Comparison of ENCODE assay signal across 15 cellular contexts in genomic region chr7:128363261-128363721, GRCh38. TPM values are rescaled to one million over a fixed set of nuclear protein-coding genes. Genes with fewer than 3 reads are reported as not detected.
DNase-seq lines count a peak whose midpoint lies in the region; ATAC-seq, FAIRE-seq and TF ChIP-seq lines count a peak whose summit lies in the region.
"Had no signal": no experiment of that assay in that cellular context is flagged by ENCODE, and none has a peak within 500 bp of the region (broad histone marks: within the 10 kb centered on the region; RNA-seq: fewer than 3 reads in every experiment).

No MANE protein-coding gene starts in this region.

- no peak overlapping the region for H3K27ac ChIP-seq in K562 (ENCODE audit: extremely low read depth, low read depth, low read length)
- H3K27ac ChIP-seq: 22Rv1; BLaER1 treated with 17β-estradiol and CSF1 and Interleukin-3, amounts not matched to agents 10 nM and 100 nM had no signal

- TF ChIP-seq EP300 in K562 (IDR thresholded peaks at IDR 0.05; ENCODE audit: low read length): no peak

- POLR2A ChIA-PET in K562 (lab: Yijun Ruan, JAX): interaction anchor here (0.5 to 2.2 kb wide), 3 partner anchors 8 to 810 kb away, joined by 3 to 6 read pairs (median 3); partner anchors contain the start of gene RBM28

- peaks cover 20% of the 10 kb centered on the region for H3K4me1 Mint-ChIP-seq in activated naive CD8-positive, alpha-beta T cell (ENCODE audit: low read depth)
- H3K4me1 Mint-ChIP-seq in activated naive CD8-positive, alpha-beta T cell treated with anti-CD3 and anti-CD28 coated beads for 36 hours: peaks cover 19% of the 10 kb centered on the region
- peaks cover 17 to 21% of the 10 kb centered on the region in 2 donors for H3K4me1 Mint-ChIP-seq in natural killer cell treated with Interleukin-12 subunit alpha and Interleukin-12 subunit beta and Interleukin-15 and Interleukin-18, amount 100 ng/mL, for 72 hours (ENCODE audit: low read depth in 2 of 2)

- H3K27me3 ChIP-seq in K562 (ENCODE audit: control insufficient read depth in 2 of 2, insufficient read depth in 2 of 2, low read length in 2 of 2): peaks cover 59 to 61% of the 10 kb centered on the region in 2 experiments

- TF ChIP-seq CTCF in K562 (IDR thresholded peaks at IDR 0.05 in 2 of 3, conservative IDR thresholded peaks at IDR 0.05 in 1 of 3; ENCODE audit: insufficient read depth in 2 of 3, low read depth in 1 of 3, low read length in 3 of 3): no peak

- no peak for FAIRE-seq in K562 (lab: Jason Lieb, UNC)

- no peak overlapping the region for H3K4me2 ChIP-seq in K562 (ENCODE audit: insufficient read depth, low read length)
- H3K4me2 ChIP-seq: BLaER1 treated with 17β-estradiol and CSF1 and Interleukin-3, amounts not matched to agents 10 nM and 100 nM had no signal

- CTCF ChIA-PET in K562 (lab: Yijun Ruan, JAX; ENCODE audit: low intra/inter-chr PET ratio): no interaction called here

- TF ChIP-seq POLR2A in K562 (conservative IDR thresholded peaks at IDR 0.05): no peak

- no peak for TF ChIP-seq RAD21 in K562 (CRISPR knock-in tag; conservative IDR thresholded peaks at IDR 0.05 in 1 of 2, IDR thresholded peaks at IDR 0.05 in 1 of 2)

- H3K4me1 ChIP-seq in K562 (replicated peaks in 1 of 2; ENCODE audit: control insufficient read depth in 2 of 2, insufficient read depth in 2 of 2, low read length in 2 of 2): peaks cover 6 to 21% of the 10 kb centered on the region in 2 experiments; a peak in 3 of 5 replicates

- H2AFZ ChIP-seq in K562 (ENCODE audit: low read depth, low read length): no peak overlapping the region

- no peaks in the 10 kb centered on the region for H3K9me1 ChIP-seq in K562 (ENCODE audit: control insufficient read depth, insufficient read depth, low read length)

- no peaks in the 10 kb centered on the region for H3K36me3 Mint-ChIP-seq in activated naive CD8-positive, alpha-beta T cell
- H3K36me3 Mint-ChIP-seq in activated naive CD8-positive, alpha-beta T cell treated with anti-CD3 and anti-CD28 coated beads for 36 hours: no peaks in the 10 kb centered on the region
- H3K36me3 Mint-ChIP-seq in natural killer cell treated with Interleukin-12 subunit alpha and Interleukin-12 subunit beta and Interleukin-15 and Interleukin-18, amount 100 ng/mL, for 72 hours: no peaks in the 10 kb centered on the region
- H3K36me3 Mint-ChIP-seq: CD4-positive, CD25-positive, alpha-beta regulatory T cell had no signal

- no peak for DNase-seq in activated naive CD8-positive, alpha-beta T cell treated with anti-CD3 and anti-CD28 coated beads for 36 hours
- DNase-seq in K562 (ENCODE audit: extremely low read depth in 1 of 4, low spot score in 3 of 4) (no peak), left ventricle myocardium superior (no peak), NCI-H2171 treated with DMSO at 0.1 percent for 48 hours (lab: John Stamatoyannopoulos, UW) (no peak), HT-29 (ENCODE audit: low spot score) (no peak)
- no peak for DNase-seq in natural killer cell treated with Interleukin-12 subunit alpha and Interleukin-12 subunit beta and Interleukin-15 and Interleukin-18, amount 100 ng/mL, for 72 hours (ENCODE audit: low spot score)
- DNase-seq: Calu3; CD4-positive, CD25-positive, alpha-beta regulatory T cell; DMS 273 treated with DMSO at 0.1 percent for 48 hours had no signal

- ATAC-seq in K562 (no peak), left ventricle myocardium superior (no peak), HG03520 (IDR thresholded peaks at IDR 0.05; ENCODE audit: unreplicated experiment) (no peak)
- no peak for ATAC-seq in natural killer cell treated with Interleukin-12 subunit alpha and Interleukin-12 subunit beta and Interleukin-15 and Interleukin-18, amount 100 ng/mL, for 72 hours

- no peak overlapping the region for H3K4me3 ChIP-seq in K562
- H3K4me3 ChIP-seq: BLaER1 treated with 17β-estradiol and CSF1 and Interleukin-3, amounts not matched to agents 10 nM and 100 nM had no signal

- H3K27ac Mint-ChIP-seq in activated naive CD8-positive, alpha-beta T cell: no peak overlapping the region
- H3K27ac Mint-ChIP-seq in activated naive CD8-positive, alpha-beta T cell treated with anti-CD3 and anti-CD28 coated beads for 36 hours: no peak overlapping the region
- no peak overlapping the region for H3K27ac Mint-ChIP-seq in natural killer cell treated with Interleukin-12 subunit alpha and Interleukin-12 subunit beta and Interleukin-15 and Interleukin-18, amount 100 ng/mL, for 72 hours
- H3K27ac Mint-ChIP-seq: CD4-positive, CD25-positive, alpha-beta regulatory T cell; HFFc6 had no signal

- BruUV-seq in K562 (replicated peaks; lab: Mats Ljungman, UMichigan): no TSS peak

- intact Hi-C loops in K562 (cut with micrococcal nuclease) (no loop called here), left ventricle myocardium superior (cut with micrococcal nuclease) (no loop called here)

- no peaks in the 10 kb centered on the region for H3K79me2 ChIP-seq in K562 (ENCODE audit: control insufficient read depth, insufficient read depth, low read length)

- H3K36me3 ChIP-seq in K562 (ENCODE audit: control insufficient read depth, insufficient read depth, low read length): no peaks in the 10 kb centered on the region
- H3K36me3 ChIP-seq: BLaER1 treated with 17β-estradiol and CSF1 and Interleukin-3, amounts not matched to agents 10 nM and 100 nM had no signal

- H3K9me3 Mint-ChIP-seq in activated naive CD8-positive, alpha-beta T cell (ENCODE audit: low read depth): no peaks in the 10 kb centered on the region
- H3K9me3 Mint-ChIP-seq in activated naive CD8-positive, alpha-beta T cell treated with anti-CD3 and anti-CD28 coated beads for 36 hours: no peaks in the 10 kb centered on the region
- H3K9me3 Mint-ChIP-seq in natural killer cell treated with Interleukin-12 subunit alpha and Interleukin-12 subunit beta and Interleukin-15 and Interleukin-18, amount 100 ng/mL, for 72 hours: no peaks in the 10 kb centered on the region
- H3K9me3 Mint-ChIP-seq: HFFc6 had no signal

- H3K4me3 Mint-ChIP-seq in activated naive CD8-positive, alpha-beta T cell: peak overlapping the region; percentile 15
- no peak overlapping the region for H3K4me3 Mint-ChIP-seq in activated naive CD8-positive, alpha-beta T cell treated with anti-CD3 and anti-CD28 coated beads for 36 hours
- peak overlapping the region; percentile 74 for H3K4me3 Mint-ChIP-seq in natural killer cell treated with Interleukin-12 subunit alpha and Interleukin-12 subunit beta and Interleukin-15 and Interleukin-18, amount 100 ng/mL, for 72 hours
- H3K4me3 Mint-ChIP-seq: HFFc6 had no signal

- no peaks in the 10 kb centered on the region; the same call in 1 of the 2 replicates for H4K20me1 ChIP-seq in K562 (replicated peaks; ENCODE audit: control insufficient read depth, insufficient read depth, low read length)
- H4K20me1 ChIP-seq: BLaER1 treated with 17β-estradiol and CSF1 and Interleukin-3, amounts not matched to agents 10 nM and 100 nM had no signal

- 11% methylated on average over 6 of the region's 6 CpGs for WGBS in K562 (ENCODE audit: insufficient coverage, low coverage, missing lambda C conversion rate)

- H3K27me3 Mint-ChIP-seq in activated naive CD8-positive, alpha-beta T cell: peaks cover 25% of the 10 kb centered on the region
- peaks cover 64% of the 10 kb centered on the region for H3K27me3 Mint-ChIP-seq in activated naive CD8-positive, alpha-beta T cell treated with anti-CD3 and anti-CD28 coated beads for 36 hours
- H3K27me3 Mint-ChIP-seq in natural killer cell treated with Interleukin-12 subunit alpha and Interleukin-12 subunit beta and Interleukin-15 and Interleukin-18, amount 100 ng/mL, for 72 hours: peaks cover 50 to 57% of the 10 kb centered on the region in 2 donors

- H3K9me3 ChIP-seq in K562 (replicated peaks; ENCODE audit: control insufficient read depth, insufficient read depth, low read depth, low read length): no peaks in the 10 kb centered on the region
- H3K9me3 ChIP-seq: BLaER1 treated with 17β-estradiol and CSF1 and Interleukin-3, amounts not matched to agents 10 nM and 100 nM had no signal

- in situ Hi-C loops in K562 (cut with MboI): no loop called here

- H3K9ac ChIP-seq in K562 (ENCODE audit: insufficient read depth in 1 of 2, low read depth in 2 of 2, low read length in 2 of 2): no peak overlapping the region
- H3K9ac ChIP-seq: BLaER1 treated with 17β-estradiol and CSF1 and Interleukin-3, amounts not matched to agents 10 nM and 100 nM had no signal

RNA-seq across cellular contexts. Expression of gene PRRT4, which starts 1.8 kb away (rescaled TPM):
- under 1 TPM; 0.18 to 0.27 TPM for total RNA-seq in activated naive CD8-positive, alpha-beta T cell treated with anti-CD3 and anti-CD28 coated beads for 36 hours
- total RNA-seq in K562 (2011; cell fraction: chromatin; rRNA removed; ENCODE audit: low replicate concordance): 0.16 TPM in 1 of 2 replicates, not detected in the other
- not detected in 2 replicates for total RNA-seq in K562 (2011; cell fraction: nucleolus; rRNA removed)
- not detected in 2 replicates for total RNA-seq in K562 (2011; cell fraction: nucleoplasm; rRNA removed)
- total RNA-seq in K562 (2014; rRNA removed) (0.04 TPM in 1 of 2 replicates, not detected in the other), K562 (2014; rRNA removed; fragmentation: Illumina TruSeq; extraction: Trizol) (not detected in 2 replicates), K562 (2015; rRNA removed; fragmentation: Illumina TruSeq; extraction: Trizol) (not detected in 2 replicates), K562 (2021) (not detected in 2 replicates), left ventricle myocardium superior (1.6 TPM)
- polyA plus RNA-seq in K562 (2011; rRNA removed) (0.09 TPM in 1 of 2 replicates, not detected in the other), K562 (2014; fragmentation: Illumina TruSeq; extraction: Trizol) (not detected in 2 replicates), K562 (2014; fragmentation: Nextera tagmentation; extraction: Ambion mirVana) (not detected), K562 (2014; rRNA removed) (not detected in 2 replicates)
- polyA plus RNA-seq in K562 (2011; cell fraction: cytosol; rRNA removed): 0.09 and 0.19 TPM in 2 replicates
- 0.24 and 0.48 TPM in 2 replicates for polyA plus RNA-seq in K562 (2011; cell fraction: nucleus; rRNA removed)
- not detected in 2 replicates for polyA plus RNA-seq in K562 (2012)
- not detected in 2 replicates for polyA minus RNA-seq in K562 (2011; rRNA and poly(A)+ RNA removed)
- not detected in 2 replicates for polyA minus RNA-seq in K562 (2011; cell fraction: cytosol; rRNA and poly(A)+ RNA removed)
- not detected in 2 replicates for polyA minus RNA-seq in K562 (2011; cell fraction: nucleus; rRNA and poly(A)+ RNA removed)
- not detected for total RNA-seq in natural killer cell treated with Interleukin-12 subunit alpha and Interleukin-12 subunit beta and Interleukin-15 and Interleukin-18, amount 100 ng/mL, for 72 hours
- 0.16 TPM in 1 of 2 replicates, not detected in the other for total RNA-seq in HT-29 (2014; rRNA removed; shearing (Covaris generic))
- total RNA-seq: Calu3, Daoy, HFFc6 had no signal

RNA-seq across cellular contexts. Expression of gene RBM28, which starts 19.6 kb away (rescaled TPM):
- 10 to 100 TPM; 80.2 to 81.8 TPM for total RNA-seq in activated naive CD8-positive, alpha-beta T cell treated with anti-CD3 and anti-CD28 coated beads for 36 hours
- 118 and 308 TPM in 2 replicates for total RNA-seq in K562 (2011; cell fraction: chromatin; rRNA removed; ENCODE audit: low replicate concordance)
- 64.4 and 65.7 TPM in 2 replicates for total RNA-seq in K562 (2011; cell fraction: nucleolus; rRNA removed)
- 89.0 and 98.2 TPM in 2 replicates for total RNA-seq in K562 (2011; cell fraction: nucleoplasm; rRNA removed)
- total RNA-seq in K562 (2014; rRNA removed): 123 and 127 TPM in 2 replicates
- 138 and 165 TPM in 2 replicates for total RNA-seq in K562 (2014; rRNA removed; fragmentation: Illumina TruSeq; extraction: Trizol)
- total RNA-seq in K562 (2015; rRNA removed; fragmentation: Illumina TruSeq; extraction: Trizol): 128 and 141 TPM in 2 replicates
- 146 and 157 TPM in 2 replicates for total RNA-seq in K562 (2021)
- polyA plus RNA-seq in K562 (2011; rRNA removed): 74.9 and 112 TPM in 2 replicates
- 24.3 and 28.4 TPM in 2 replicates for polyA plus RNA-seq in K562 (2011; cell fraction: cytosol; rRNA removed)
- 226 and 227 TPM in 2 replicates for polyA plus RNA-seq in K562 (2011; cell fraction: nucleus; rRNA removed)
- polyA plus RNA-seq in K562 (2012): 70.1 and 117 TPM in 2 replicates
- polyA plus RNA-seq in K562 (2014; fragmentation: Illumina TruSeq; extraction: Trizol): 133 and 148 TPM in 2 replicates
- 100 to 1,000 TPM in 1 of 2 experiments, 10 to 100 TPM in 1; 65.8 to 122 TPM for polyA plus RNA-seq in K562 (2014; fragmentation: Nextera tagmentation; extraction: Ambion mirVana)
- polyA plus RNA-seq in K562 (2014; rRNA removed): 139 and 213 TPM in 2 replicates
- 67.2 and 67.5 TPM in 2 replicates for polyA minus RNA-seq in K562 (2011; rRNA and poly(A)+ RNA removed)
- 37.2 and 38.0 TPM in 2 replicates for polyA minus RNA-seq in K562 (2011; cell fraction: cytosol; rRNA and poly(A)+ RNA removed)
- 31.8 and 54.4 TPM in 2 replicates for polyA minus RNA-seq in K562 (2011; cell fraction: nucleus; rRNA and poly(A)+ RNA removed)
- 10 to 100 TPM; 46.4 to 77.1 TPM for total RNA-seq in natural killer cell treated with Interleukin-12 subunit alpha and Interleukin-12 subunit beta and Interleukin-15 and Interleukin-18, amount 100 ng/mL, for 72 hours
- total RNA-seq in left ventricle myocardium superior: 36.0 TPM
- 24.6 and 26.9 TPM in 2 replicates for total RNA-seq in HT-29 (2014; rRNA removed; shearing (Covaris generic))

RNA-seq across cellular contexts. Expression of gene IMPDH1, which starts 46.5 kb away (rescaled TPM):
- 10 to 100 TPM; 71.0 to 73.9 TPM for total RNA-seq in activated naive CD8-positive, alpha-beta T cell treated with anti-CD3 and anti-CD28 coated beads for 36 hours
- total RNA-seq in K562 (2011; cell fraction: chromatin; rRNA removed; ENCODE audit: low replicate concordance): 140 and 407 TPM in 2 replicates
- 199 and 212 TPM in 2 replicates for total RNA-seq in K562 (2011; cell fraction: nucleolus; rRNA removed)
- 141 and 147 TPM in 2 replicates for total RNA-seq in K562 (2011; cell fraction: nucleoplasm; rRNA removed)
- total RNA-seq in K562 (2014; rRNA removed): 86.8 and 118 TPM in 2 replicates
- total RNA-seq in K562 (2014; rRNA removed; fragmentation: Illumina TruSeq; extraction: Trizol): 29.0 and 42.9 TPM in 2 replicates
- total RNA-seq in K562 (2015; rRNA removed; fragmentation: Illumina TruSeq; extraction: Trizol): 60.6 and 64.3 TPM in 2 replicates
- 118 TPM in 2 replicates for total RNA-seq in K562 (2021)
- 54.9 and 72.4 TPM in 2 replicates for polyA plus RNA-seq in K562 (2011; rRNA removed)
- 54.0 and 156 TPM in 2 replicates for polyA plus RNA-seq in K562 (2011; cell fraction: cytosol; rRNA removed)
- 208 and 316 TPM in 2 replicates for polyA plus RNA-seq in K562 (2011; cell fraction: nucleus; rRNA removed)
- polyA plus RNA-seq in K562 (2012): 79.3 and 81.1 TPM in 2 replicates
- polyA plus RNA-seq in K562 (2014; fragmentation: Illumina TruSeq; extraction: Trizol): 59.8 and 76.3 TPM in 2 replicates
- 1 to 10 TPM in 1 of 2 experiments, under 1 TPM in 1; 0.80 to 2.1 TPM for polyA plus RNA-seq in K562 (2014; fragmentation: Nextera tagmentation; extraction: Ambion mirVana)
- 84.7 and 89.0 TPM in 2 replicates for polyA plus RNA-seq in K562 (2014; rRNA removed)
- 24.1 and 78.3 TPM in 2 replicates for polyA minus RNA-seq in K562 (2011; rRNA and poly(A)+ RNA removed)
- polyA minus RNA-seq in K562 (2011; cell fraction: cytosol; rRNA and poly(A)+ RNA removed): 48.6 and 69.1 TPM in 2 replicates
- polyA minus RNA-seq in K562 (2011; cell fraction: nucleus; rRNA and poly(A)+ RNA removed): 81.0 and 88.0 TPM in 2 replicates
- 10 to 100 TPM; 15.8 to 34.5 TPM for total RNA-seq in natural killer cell treated with Interleukin-12 subunit alpha and Interleukin-12 subunit beta and Interleukin-15 and Interleukin-18, amount 100 ng/mL, for 72 hours
- 20.7 TPM for total RNA-seq in left ventricle myocardium superior
- 188 and 199 TPM in 2 replicates for total RNA-seq in HT-29 (2014; rRNA removed; shearing (Covaris generic))
